13 cellular contexts compared by ENCODE assay signal in the genomic region with DNA sequence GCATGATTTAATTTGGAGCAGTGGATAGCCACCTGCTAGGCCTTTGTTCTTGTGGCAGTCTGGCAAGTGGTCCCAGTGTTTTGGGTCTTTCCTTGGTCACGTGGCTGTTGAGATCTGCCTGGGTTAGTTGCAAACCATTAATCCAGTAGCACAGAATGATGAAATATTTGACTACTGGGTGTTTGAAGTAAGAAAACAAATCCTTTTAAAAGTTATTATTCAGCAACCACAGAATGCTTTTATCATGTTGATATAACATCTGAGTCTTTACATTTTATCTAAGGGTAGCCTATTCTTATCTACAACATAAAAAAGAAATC.
A peak's percentile ranks its signal among the peaks of the same experiment; 100 is the strongest.
DNase-seq lines count a peak whose midpoint lies in the region; TF ChIP-seq lines count a peak whose summit lies in the region.
"Had no signal": no experiment of that assay in that cellular context is flagged by ENCODE, and none has a peak within 500 bp of the region (broad histone marks: within the 10 kb centered on the region; RNA-seq: fewer than 3 reads in every experiment).

No MANE protein-coding gene starts in this region.

- intact Hi-C loops in ascending aorta (cut with DNase I), result no loop called here

- H3K36me3 Mint-ChIP-seq in endodermal cell (ENCODE audit: low read depth), result no peaks in the 10 kb centered on the region

- H3K27me3 Mint-ChIP-seq in endodermal cell (ENCODE audit: insufficient read depth), result no peaks in the 10 kb centered on the region
- H3K27me3 Mint-ChIP-seq: CD4-positive, CD25-positive, alpha-beta regulatory T cell had no signal

- H3K4me3 ChIP-seq in ascending aorta (no peak overlapping the region), endodermal cell (ENCODE audit: low read length) (no peak overlapping the region)
- H3K4me3 ChIP-seq: K562, left ventricle myocardium inferior had no signal

- H3K9ac ChIP-seq in endodermal cell (ENCODE audit: extremely low read depth, low read length, poor library complexity, severe bottlenecking), result no peak overlapping the region

- H3K27me3 ChIP-seq in ascending aorta (no peaks in the 10 kb centered on the region), endodermal cell (ENCODE audit: control insufficient read depth, insufficient read depth, low read length, poor library complexity, severe bottlenecking) (no peaks in the 10 kb centered on the region)

- H3K4me1 ChIP-seq in ascending aorta (no peaks in the 10 kb centered on the region), endodermal cell (ENCODE audit: control insufficient read depth, insufficient read depth, low read length) (peaks cover 14% of the 10 kb centered on the region)

- H3K4me1 Mint-ChIP-seq in endodermal cell, result peaks cover 46% of the 10 kb centered on the region

- 81% methylated on average over 1 of the region's 1 CpG; no CpG with 5 or more reads in 1 of the 2 experiments for WGBS in endodermal cell (ENCODE audit: insufficient coverage in 1 of 2, insufficient read length in 1 of 2), 2 experiments

- H3K9me3 ChIP-seq in ascending aorta (no peaks in the 10 kb centered on the region), endodermal cell (ENCODE audit: control insufficient read depth, low read length) (no peaks in the 10 kb centered on the region)
- H3K9me3 ChIP-seq: left ventricle myocardium inferior had no signal

- H3K4me3 Mint-ChIP-seq in endodermal cell, result no peak overlapping the region
- H3K4me3 Mint-ChIP-seq: CD4-positive, CD25-positive, alpha-beta regulatory T cell had no signal

- DNase-seq in DMS79 (lab: John Stamatoyannopoulos, UW) (peak; percentile 93), NCI-H146 (lab: John Stamatoyannopoulos, UW) (peak; percentile 95), NCI-H774 (lab: John Stamatoyannopoulos, UW) (peak; percentile 78), myocyte (ENCODE audit: low read depth) (peak; percentile 58), kidney tubule cell (ENCODE audit: low spot score) (no peak), ascending aorta (ENCODE audit: low spot score in 2 of 2) (no peak), endodermal cell (no peak)
- DNase-seq: dermis blood vessel endothelial cell; GOT3; left ventricle myocardium inferior; stimulated activated naive CD8-positive, alpha-beta T cell treated with anti-CD3 and anti-CD28 coated beads, Interleukin-15, Interleukin-2, amounts not matched to agents 100 U/mL and 50 U/mL, for 24 hours had no signal

- TF ChIP-seq CTCF in ascending aorta (IDR thresholded peaks at IDR 0.05) (no peak), endodermal cell (conservative IDR thresholded peaks at IDR 0.05) (no peak)

- no peaks in the 10 kb centered on the region for H3K9me3 Mint-ChIP-seq in endodermal cell

- no peaks in the 10 kb centered on the region for H3K36me3 ChIP-seq in ascending aorta
- no peaks in the 10 kb centered on the region for H3K36me3 ChIP-seq in endodermal cell (ENCODE audit: control insufficient read depth, insufficient read depth, low read length)
- H3K36me3 ChIP-seq: left ventricle myocardium inferior had no signal

- H3K27ac ChIP-seq in ascending aorta (no peak overlapping the region), endodermal cell (ENCODE audit: low read depth, low read length) (no peak overlapping the region)
- H3K27ac ChIP-seq: left ventricle myocardium inferior had no signal

- H3K27ac Mint-ChIP-seq in endodermal cell, result no peak overlapping the region

Comparison
In these comparisons a context has a peak if more than half of its experiments do, and no peak if none do; other contexts are left out.
1. DNase-seq: peak in DMS79 (single experiment), NCI-H146 (single experiment), NCI-H774 (single experiment) and myocyte (single experiment); none in kidney tubule cell (single experiment), ascending aorta (0 of 2) and endodermal cell (single experiment).